ENCODE assay signal across 23 cellular contexts in genomic region chr17:13736915-13737314, GRCh38.
DNase-seq lines count a peak whose midpoint lies in the region; ATAC-seq and TF ChIP-seq lines count a peak whose summit lies in the region.
"Had no signal": no experiment of that assay in that cellular context is flagged by ENCODE, and none has a peak within 500 bp of the region (broad histone marks: within the 10 kb centered on the region; RNA-seq: fewer than 3 reads in every experiment).

No MANE protein-coding gene starts in this region.

- POLR2A ChIA-PET in AG04449 (lab: Yijun Ruan, JAX), result no interaction called here

- CTCF ChIA-PET in AG04449 (lab: Yijun Ruan, JAX), result interaction anchor here (0.6 kb wide), 1 partner anchor 16 kb away, joined by 3 read pairs; no protein-coding TSS in a partner anchor

- no peak for TF ChIP-seq CTCF in AG04449 (IDR thresholded peaks at IDR 0.05; ENCODE audit: insufficient read depth, low read length, missing control alignments)
- no peak for TF ChIP-seq CTCF in foreskin fibroblast (IDR thresholded peaks at IDR 0.05; ENCODE audit: low read depth, low read length)

- no peaks in the 10 kb centered on the region for H3K9me3 ChIP-seq in adipocyte (ENCODE audit: control insufficient read depth, low read length)
- H3K9me3 ChIP-seq: neutrophil had no signal

- no peak overlapping the region for H3K9ac ChIP-seq in adipocyte (ENCODE audit: low read length)

- ATAC-seq in sciatic nerve, result no peak
- ATAC-seq: activated CD4-positive, alpha-beta T cell treated with anti-CD3 and anti-CD28 coated beads for 36 hours; stimulated activated effector memory CD8-positive, alpha-beta T cell treated with anti-CD3 and anti-CD28 coated beads, Interleukin-12 subunit alpha, Interleukin-12 subunit beta, amount 100 ng/mL, for 72 hours; T-helper 17 cell had no signal

- H3K4me3 ChIP-seq in AG04449 (ENCODE audit: low read depth, low read length) (no peak overlapping the region), adipocyte (ENCODE audit: low read length) (no peak overlapping the region), foreskin fibroblast (ENCODE audit: low read depth in 1 of 2, low read length in 2 of 2) (no peak overlapping the region)

- H3K36me3 ChIP-seq in adipocyte (ENCODE audit: control insufficient read depth, insufficient read depth, low read length, severe bottlenecking), result no peaks in the 10 kb centered on the region
- H3K36me3 ChIP-seq: neutrophil had no signal

- no peaks in the 10 kb centered on the region for H3K27me3 ChIP-seq in adipocyte (replicated peaks; ENCODE audit: control insufficient read depth, insufficient read depth, low read length)
- H3K27me3 ChIP-seq: neutrophil had no signal

- intact Hi-C loops in sciatic nerve (cut with DNase I), result no loop called here

- DNase-seq in AG04449 (ENCODE audit: low read depth, low spot score) (peak; percentile 76), GM03348 (ENCODE audit: low spot score) (peak; percentile 65), adipocyte (ENCODE audit: low read depth) (peak; percentile 53), foreskin fibroblast (peak; percentile 72 to 85), sciatic nerve (ENCODE audit: low spot score) (no peak), C1 segment of cervical spinal cord (lab: John Stamatoyannopoulos, UW) (no peak), NCI-H446 (lab: John Stamatoyannopoulos, UW) (no peak), NCI-H2171 (lab: John Stamatoyannopoulos, UW) (no peak)
- DNase-seq: activated CD4-positive, alpha-beta T cell treated with anti-CD3 and anti-CD28 coated beads for 36 hours; activated CD8-positive, alpha-beta memory T cell treated with anti-CD3 and anti-CD28 coated beads for 24 hours; activated gamma-delta T cell; activated T-cell treated with anti-CD3 and anti-CD28 coated beads, Interleukin-2, amount 50 U/mL, for 1 hour; CD4-positive, CD25-positive, alpha-beta regulatory T cell; effector memory CD4-positive, alpha-beta T cell; erythroblast; KG1; NCI-H146; NCI-H526; RPMI8226; stimulated activated CD4-positive, alpha-beta T cell treated with anti-CD3 and anti-CD28 coated beads, Interleukin-2, amount 100 ng/mL, for 48 hours; T-helper 17 cell had no signal

- H3K4me1 ChIP-seq in adipocyte (ENCODE audit: control insufficient read depth, insufficient read depth, low read length), result peaks cover 10% of the 10 kb centered on the region

Comparison
In these comparisons a context has a peak if more than half of its experiments do, and no peak if none do; other contexts are left out.
1. DNase-seq: peak in AG04449 (single experiment), GM03348 (single experiment), adipocyte (single experiment) and foreskin fibroblast (2 of 2); none in sciatic nerve (single experiment), C1 segment of cervical spinal cord (0 of 14), NCI-H446 (0 of 2) and NCI-H2171 (single experiment).